23 cellular contexts compared by ENCODE assay signal in the genomic region with DNA sequence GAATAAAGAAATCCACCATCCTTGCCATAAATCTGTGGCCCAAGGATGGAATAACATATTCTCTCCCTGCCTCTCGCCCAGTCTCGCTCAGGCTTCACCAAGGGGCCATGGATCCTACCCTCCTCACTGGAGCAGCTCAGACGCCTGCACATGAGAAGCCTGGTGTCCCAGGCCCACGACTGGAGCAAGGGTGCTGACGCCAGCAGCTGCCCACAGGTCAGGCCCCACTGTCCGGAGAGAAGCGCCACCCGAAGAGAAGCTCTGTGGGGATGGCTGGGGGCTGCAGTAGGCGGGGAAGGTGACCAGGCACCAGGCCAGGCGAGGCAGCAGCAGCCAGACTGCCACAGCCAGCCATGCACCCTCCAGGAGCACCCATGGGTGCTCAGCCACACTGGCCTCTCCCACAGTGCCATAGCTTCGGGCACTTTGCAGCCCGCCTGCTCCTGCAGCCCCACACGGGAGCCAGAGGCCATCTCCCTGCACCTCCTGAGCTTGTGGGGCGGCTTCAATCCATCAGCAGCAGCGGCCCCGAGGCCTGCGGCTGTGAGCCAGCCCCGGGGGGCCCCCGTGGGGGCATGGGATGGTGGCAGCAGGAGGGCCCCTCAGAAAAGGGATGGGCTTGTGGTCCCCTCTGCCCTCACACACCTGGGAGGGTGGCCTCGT.
"Had no signal": no experiment of that assay in that cellular context is flagged by ENCODE, and none has a peak within 500 bp of the region (broad histone marks: within the 10 kb centered on the region; RNA-seq: fewer than 3 reads in every experiment).

No MANE protein-coding gene starts in this region.

- H3K27ac ChIP-seq: coronary artery, esophagus squamous epithelium, neural progenitor cell, ovary, right lobe of liver, thoracic aorta, tibial nerve, upper lobe of left lung, uterus had no signal

- ATAC-seq: left ventricle myocardium superior, right lobe of liver had no signal

- H3K4me2 ChIP-seq: neural progenitor cell, smooth muscle cell had no signal

- DNase-seq: dermis blood vessel endothelial cell; effector memory CD4-positive, alpha-beta T cell; esophagus squamous epithelium; foreskin melanocyte; hypothalamus; immature natural killer cell; left ventricle myocardium superior; occipital lobe; ovary; stimulated activated CD4-positive, alpha-beta T cell treated with anti-CD3 and anti-CD28 coated beads, Interleukin-12 subunit alpha, Interleukin-12 subunit beta, amount 100 ng/mL, for 4 hours; stimulated activated CD4-positive, alpha-beta T cell treated with anti-CD3 and anti-CD28 coated beads, Interleukin-1b, Interleukin-23, amount 100 ng/mL, for 48 hours; stimulated activated CD4-positive, alpha-beta T cell treated with anti-CD3 and anti-CD28 coated beads, Interleukin-4, amount 100 ng/mL, for 1 hour; stimulated activated CD8-positive, alpha-beta memory T cell treated with anti-CD3 and anti-CD28 coated beads, Interleukin-4, amount 100 ng/mL, for 48 hours; stimulated activated naive CD4-positive, alpha-beta T cell treated with Interleukin-2 at 50 U/mL for 16 hours; uterus had no signal

- H3K4me1 ChIP-seq: neural progenitor cell, tibial nerve, upper lobe of left lung, uterus had no signal

- H3K27me3 ChIP-seq: esophagus squamous epithelium, neural progenitor cell, ovary, right lobe of liver, tibial nerve, upper lobe of left lung, uterus had no signal

- H3K9ac ChIP-seq: neural progenitor cell had no signal

- H3K9me3 ChIP-seq: ovary, right lobe of liver, uterus had no signal

- H2AFZ ChIP-seq: neural progenitor cell had no signal

- H3K4me3 ChIP-seq: coronary artery, esophagus squamous epithelium, lung, neural progenitor cell, ovary, right lobe of liver, smooth muscle cell, thoracic aorta, tibial nerve, upper lobe of left lung, uterus had no signal

- H3K36me3 ChIP-seq: esophagus squamous epithelium, ovary, right lobe of liver, thoracic aorta, tibial nerve, upper lobe of left lung, uterus had no signal
